23 cellular contexts compared by ENCODE assay signal in genomic region chr5:175593794-175594193, GRCh38.
"Had no signal": no experiment of that assay in that cellular context is flagged by ENCODE, and none has a peak within 500 bp of the region (broad histone marks: within the 10 kb centered on the region; RNA-seq: fewer than 3 reads in every experiment).

No MANE protein-coding gene starts in this region.

- DNase-seq: activated B cell treated with CpG ODN at 0.5 μM for 24 hours; activated CD4-positive, alpha-beta memory T cell treated with anti-CD3 and anti-CD28 coated beads for 36 hours; activated CD4-positive, alpha-beta T cell treated with anti-CD3 and anti-CD28 coated beads for 4 hours; activated CD4-positive, alpha-beta T cell treated with anti-CD3 and anti-CD28 coated beads, Interleukin-2, amount 10 ng/mL, durations not matched to agents 24 days and 14 days; activated CD4-positive, alpha-beta T cell treated with anti-CD3 and anti-CD28 coated beads, Interleukin-2, amount 50 U/mL, for 1 hour; activated CD4-positive, alpha-beta T cell treated with anti-CD3 and anti-CD28 coated beads, Interleukin-2, amount 50 U/mL, for 4 hours; activated CD4-positive, CD25-positive, alpha-beta regulatory T cell treated with anti-CD3 and anti-CD28 coated beads, Interleukin-2, amount 50 U/mL, for 72 hours; activated CD8-positive, alpha-beta memory T cell treated with anti-CD3 and anti-CD28 coated beads, Interleukin-2, amount 50 U/mL, for 4 hours; activated CD8-positive, alpha-beta T cell treated with anti-CD3 and anti-CD28 coated beads for 36 hours; activated effector memory CD4-positive, alpha-beta T cell treated with Interleukin-2 at 50 U/mL for 16 hours; activated gamma-delta T cell; activated naive CD4-positive, alpha-beta T cell treated with anti-CD3 and anti-CD28 coated beads, Interleukin-2, amount 10 ng/mL, durations not matched to agents 7 days and 5 days; activated naive CD4-positive, alpha-beta T cell treated with Interleukin-2 at 50 U/mL for 16 hours; activated naive CD8-positive, alpha-beta T cell treated with anti-CD3 and anti-CD28 coated beads, Interleukin-2, amount 10 ng/mL, durations not matched to agents 7 days and 5 days; activated naive CD8-positive, alpha-beta T cell treated with anti-CD3 and anti-CD28 coated beads, Interleukin-2, amount 50 U/mL, for 24 hours; activated T-cell treated with anti-CD3 and anti-CD28 coated beads, Interleukin-2, amount 50 U/mL, for 24 hours; activated T-cell treated with anti-CD3 and anti-CD28 coated beads, Interleukin-2, amount 50 U/mL, for 48 hours; amygdala; anterior cingulate cortex; central memory CD4-positive, alpha-beta T cell; T-helper 1 cell; T-helper 2 cell; T-helper 9 cell had no signal
